Comparison of ENCODE assay signal across 8 cellular contexts in the genomic region with DNA sequence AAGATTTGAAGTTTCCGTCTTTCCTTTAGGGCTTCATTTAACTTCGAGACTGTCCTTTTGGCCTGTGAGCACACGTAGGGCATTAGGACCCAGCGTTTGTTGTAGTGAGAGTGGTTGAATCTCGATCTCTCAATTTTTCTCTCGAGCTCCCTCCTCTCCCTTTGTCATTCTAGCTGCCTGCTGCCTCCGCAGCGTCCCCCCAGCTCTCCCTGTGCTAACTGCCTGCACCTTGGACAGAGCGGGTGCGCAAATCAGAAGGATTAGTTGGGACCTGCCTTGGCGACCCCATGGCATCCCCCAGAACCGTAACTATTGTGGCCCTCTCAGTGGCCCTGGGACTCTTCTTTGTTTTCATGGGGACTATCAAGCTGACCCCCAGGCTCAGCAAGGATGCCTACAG. TPM values are rescaled to one million over a fixed set of nuclear protein-coding genes. Genes with fewer than 3 reads are reported as not detected.
DNase-seq lines count a peak whose midpoint lies in the region; ATAC-seq and TF ChIP-seq lines count a peak whose summit lies in the region.

A gene with protein sequence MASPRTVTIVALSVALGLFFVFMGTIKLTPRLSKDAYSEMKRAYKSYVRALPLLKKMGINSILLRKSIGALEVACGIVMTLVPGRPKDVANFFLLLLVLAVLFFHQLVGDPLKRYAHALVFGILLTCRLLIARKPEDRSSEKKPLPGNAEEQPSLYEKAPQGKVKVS (plus strand): TSS at position 164 of the 400 bp plus-strand sequence. CDS start 124 bp downstream, at position 288.

- no peak for TF ChIP-seq CTCF in prostate gland (IDR thresholded peaks at IDR 0.05)

- DNase-seq in ELR (ENCODE audit: low read depth) (peak; percentile 49), left ventricle myocardium superior (no peak), prostate gland (ENCODE audit: low spot score) (no peak), GOT3 (lab: John Stamatoyannopoulos, UW) (no peak)

- no peaks in the 10 kb centered on the region for H3K9me3 ChIP-seq in prostate gland

- no peak within 1 kb of the TSS for H3K27ac ChIP-seq in prostate gland

- 0% methylated on average over 8 of the region's 12 CpGs for WGBS in prostate gland

- peak; percentile 97 for ATAC-seq in SK-N-SH treated with all-trans-retinoic acid at 6 μM for 48 hours
- peak; percentile 28 for ATAC-seq in left ventricle myocardium superior
- ATAC-seq in HG03354 (IDR thresholded peaks at IDR 0.05; ENCODE audit: poor library complexity, severe bottlenecking, unreplicated experiment): no peak
- no peak for ATAC-seq in GM19397 (IDR thresholded peaks at IDR 0.05; ENCODE audit: unreplicated experiment)
- no peak for ATAC-seq in GM18858 (IDR thresholded peaks at IDR 0.05; ENCODE audit: unreplicated experiment)

- peak within 1 kb of the TSS; percentile 10 to 11 for H3K4me3 ChIP-seq in prostate gland

- no peaks in the 10 kb centered on the region for H3K36me3 ChIP-seq in prostate gland

- H3K27me3 ChIP-seq in prostate gland (replicated peaks; ENCODE audit: insufficient read depth): no peaks in the 10 kb centered on the region

- no peaks in the 10 kb centered on the region for H3K4me1 ChIP-seq in prostate gland (replicated peaks)

- TF ChIP-seq POLR2A in prostate gland (IDR thresholded peaks at IDR 0.05): no peak

- intact Hi-C loops in left ventricle myocardium superior (cut with micrococcal nuclease): no loop called here
- intact Hi-C loops in prostate gland (cut with DNase I): no loop called here

TF ChIP-seq in SK-N-SH treated with all-trans-retinoic acid at 6 μM for 48 hours, 23 proteins besides CTCF, POLR2A, EP300 and RAD21:
- TF ChIP-seq BACH2 (CRISPR knock-in tag; IDR thresholded peaks at IDR 0.05; ENCODE audit: borderline replicate concordance): no peak
- no peak for TF ChIP-seq ZFP30 (CRISPR knock-in tag; IDR thresholded peaks at IDR 0.05)
- no peak for TF ChIP-seq ZFP3 (CRISPR knock-in tag; IDR thresholded peaks at IDR 0.05)
- no peak for TF ChIP-seq ZC3H10 (CRISPR knock-in tag; IDR thresholded peaks at IDR 0.05)
- no peak for TF ChIP-seq ESRRG (CRISPR knock-in tag; IDR thresholded peaks at IDR 0.05)
- no peak for TF ChIP-seq RARB (CRISPR knock-in tag; IDR thresholded peaks at IDR 0.05)
- TF ChIP-seq ISL1 (CRISPR knock-in tag; IDR thresholded peaks at IDR 0.05): no peak
- TF ChIP-seq ZNF565 (CRISPR knock-in tag; conservative IDR thresholded peaks at IDR 0.05; ENCODE audit: low read depth): no peak
- TF ChIP-seq OSR1 (CRISPR knock-in tag; IDR thresholded peaks at IDR 0.05): no peak
- TF ChIP-seq, protein P1, sequence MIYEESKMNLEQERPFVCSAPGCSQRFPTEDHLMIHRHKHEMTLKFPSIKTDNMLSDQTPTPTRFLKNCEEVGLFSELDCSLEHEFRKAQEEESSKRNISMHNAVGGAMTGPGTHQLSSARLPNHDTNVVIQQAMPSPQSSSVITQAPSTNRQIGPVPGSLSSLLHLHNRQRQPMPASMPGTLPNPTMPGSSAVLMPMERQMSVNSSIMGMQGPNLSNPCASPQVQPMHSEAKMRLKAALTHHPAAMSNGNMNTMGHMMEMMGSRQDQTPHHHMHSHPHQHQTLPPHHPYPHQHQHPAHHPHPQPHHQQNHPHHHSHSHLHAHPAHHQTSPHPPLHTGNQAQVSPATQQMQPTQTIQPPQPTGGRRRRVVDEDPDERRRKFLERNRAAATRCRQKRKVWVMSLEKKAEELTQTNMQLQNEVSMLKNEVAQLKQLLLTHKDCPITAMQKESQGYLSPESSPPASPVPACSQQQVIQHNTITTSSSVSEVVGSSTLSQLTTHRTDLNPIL (CRISPR knock-in tag; IDR thresholded peaks at IDR 0.05; ENCODE audit: low read depth): no peak

RNA-seq across cellular contexts. Expression of the gene that starts here (rescaled TPM):
- total RNA-seq in left ventricle myocardium superior (0.30 TPM), prostate gland (1 to 10 TPM; 3.6 to 7.8 TPM)

Comparison
In these comparisons a context has a peak if more than half of its experiments do, and no peak if none do; other contexts are left out.
1. Peak in ATAC-seq in left ventricle myocardium superior; RNA of the gene not detected or under 1 TPM.